Comparison of ENCODE assay signal across 8 cellular contexts in the genomic region with DNA sequence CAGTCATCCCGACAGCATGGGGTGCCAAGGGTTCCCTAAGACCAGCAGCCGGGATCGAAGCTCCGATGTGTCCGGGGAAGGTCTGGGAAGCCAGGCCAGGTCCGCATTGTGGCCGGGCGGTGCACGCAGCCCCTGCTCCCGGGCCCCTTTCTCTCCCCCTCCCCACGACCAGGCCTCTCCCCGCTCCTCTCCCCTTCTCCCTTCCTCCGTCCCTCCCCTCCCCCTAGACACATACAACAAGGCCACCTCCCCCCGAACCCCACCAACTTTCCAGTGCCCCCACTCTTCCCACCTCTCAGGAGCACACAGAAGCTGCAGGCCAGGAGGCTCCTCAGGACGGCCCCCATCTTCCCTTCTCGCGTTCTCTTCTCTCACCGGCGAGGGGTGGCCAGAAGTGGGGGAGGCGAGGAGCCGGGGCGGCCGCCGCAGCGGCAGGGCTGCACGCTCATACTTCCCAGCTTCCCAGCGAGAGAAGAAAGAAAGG. TPM values are rescaled to one million over a fixed set of nuclear protein-coding genes. Genes with fewer than 3 reads are reported as not detected.
DNase-seq lines count a peak whose midpoint lies in the region; ATAC-seq and TF ChIP-seq lines count a peak whose summit lies in the region.

No MANE protein-coding gene starts in this region.

- ATAC-seq in GM21717 (IDR thresholded peaks at IDR 0.05; ENCODE audit: unreplicated experiment) = peak; percentile 24
- ATAC-seq in activated CD8-positive, alpha-beta T cell treated with anti-CD3 and anti-CD28 coated beads for 36 hours = peak; percentile 29
- no peak for ATAC-seq in HG02973 (IDR thresholded peaks at IDR 0.05; ENCODE audit: unreplicated experiment)

- POLR2A ChIA-PET in A673 (lab: Charles Lee; ENCODE audit: low non-redundant PET) = interaction anchor here (0.5 to 1.0 kb wide), 5 partner anchors 25 to 94 kb away, joined by 3 to 4 read pairs (median 4); no protein-coding TSS in a partner anchor
- POLR2A ChIA-PET in activated CD8-positive, alpha-beta T cell treated with anti-CD3 and anti-CD28 coated beads for 36 hours (lab: Charles Lee) = interaction anchor here (0.6 to 1.6 kb wide), 3 partner anchors 84 to 1542 kb away, joined by 3 to 7 read pairs (median 3); partner anchors contain the start of genes BCL2L14 and MANSC1

- H3K36me3 ChIP-seq in A673 (ENCODE audit: insufficient read depth, low read length, poor library complexity, severe bottlenecking) = no peaks in the 10 kb centered on the region
- H3K36me3 ChIP-seq in left ventricle myocardium inferior = no peaks in the 10 kb centered on the region

- no peaks in the 10 kb centered on the region for H3K9me3 Mint-ChIP-seq in activated CD8-positive, alpha-beta T cell treated with anti-CD3 and anti-CD28 coated beads for 36 hours

- TF ChIP-seq CTCF in A673 (conservative IDR thresholded peaks at IDR 0.05; ENCODE audit: low read depth, low read length) = no peak
- no peak for TF ChIP-seq CTCF in activated CD8-positive, alpha-beta T cell treated with anti-CD3 and anti-CD28 coated beads for 36 hours (IDR thresholded peaks at IDR 0.05)
- no peak for TF ChIP-seq CTCF in left ventricle myocardium inferior (IDR thresholded peaks at IDR 0.05; ENCODE audit: borderline replicate concordance)
- no peak for TF ChIP-seq CTCF in retinal pigment epithelial cell (conservative IDR thresholded peaks at IDR 0.05; ENCODE audit: low read depth, low read length)

- BruUV-seq in A673 (replicated peaks; lab: Mats Ljungman, UMichigan) = no TSS peak

- peaks cover 15% of the 10 kb centered on the region for H3K4me1 Mint-ChIP-seq in activated CD8-positive, alpha-beta T cell treated with anti-CD3 and anti-CD28 coated beads for 36 hours (ENCODE audit: low read depth)

- H3K27ac Mint-ChIP-seq in activated CD8-positive, alpha-beta T cell treated with anti-CD3 and anti-CD28 coated beads for 36 hours = no peak overlapping the region

- intact Hi-C loops in A673 (cut with micrococcal nuclease; ENCODE audit: unreplicated experiment) = loop anchor here (5.0 to 10.0 kb wide), 2 partner anchors 61 to 122 kb away; no protein-coding TSS in a partner anchor
- intact Hi-C loops in activated CD8-positive, alpha-beta T cell treated with anti-CD3 and anti-CD28 coated beads for 36 hours (cut with micrococcal nuclease) = no loop called here
- intact Hi-C loops in left ventricle myocardium inferior (cut with micrococcal nuclease) = no loop called here

- H3K9me3 ChIP-seq in A673 (ENCODE audit: low read depth, low read length, poor library complexity, severe bottlenecking) (no peaks in the 10 kb centered on the region), left ventricle myocardium inferior (replicated peaks) (no peaks in the 10 kb centered on the region)

- H3K36me3 Mint-ChIP-seq in activated CD8-positive, alpha-beta T cell treated with anti-CD3 and anti-CD28 coated beads for 36 hours (ENCODE audit: low read depth) = no peaks in the 10 kb centered on the region

- H3K27me3 ChIP-seq in A673 (replicated peaks; ENCODE audit: insufficient read depth, low read depth, low read length, poor library complexity) (no peaks in the 10 kb centered on the region), left ventricle myocardium inferior (ENCODE audit: low read depth) (no peaks in the 10 kb centered on the region)

- DNase-seq in A673 (ENCODE audit: low spot score) = no peak
- DNase-seq in activated CD8-positive, alpha-beta T cell treated with anti-CD3 and anti-CD28 coated beads for 36 hours = no peak
- peak; percentile 16 for DNase-seq in left ventricle myocardium inferior
- no peak for DNase-seq in retinal pigment epithelial cell (ENCODE audit: low read depth)
- DNase-seq in NCI-H2171 treated with DMSO at 0.1 percent for 48 hours (lab: John Stamatoyannopoulos, UW) = no peak
- no peak for DNase-seq in GM19238 (ENCODE audit: insufficient read length, low spot score)

- H3K4me3 ChIP-seq in A673 (ENCODE audit: low read depth, low read length, poor library complexity, severe bottlenecking) (peak overlapping the region; percentile 90), left ventricle myocardium inferior (peak overlapping the region; percentile 89), retinal pigment epithelial cell (ENCODE audit: low read length) (peak overlapping the region; percentile 90)

- peaks cover 16% of the 10 kb centered on the region for H3K4me1 ChIP-seq in A673 (ENCODE audit: insufficient read depth, low read length, poor library complexity, severe bottlenecking)
- peaks cover 41% of the 10 kb centered on the region for H3K4me1 ChIP-seq in left ventricle myocardium inferior

- CTCF ChIA-PET in A673 (lab: Charles Lee) = interaction anchor here (1.2 kb wide), 1 partner anchor 16 kb away, joined by 3 read pairs; no protein-coding TSS in a partner anchor
- CTCF ChIA-PET in activated CD8-positive, alpha-beta T cell treated with anti-CD3 and anti-CD28 coated beads for 36 hours (lab: Charles Lee) = interaction anchor here (1.9 to 2.2 kb wide), 3 partner anchors 8 to 63 kb away, joined by 4 to 8 read pairs (median 8); no protein-coding TSS in a partner anchor

- peak overlapping the region; percentile 80 for H3K4me3 Mint-ChIP-seq in activated CD8-positive, alpha-beta T cell treated with anti-CD3 and anti-CD28 coated beads for 36 hours

- H3K27me3 Mint-ChIP-seq in activated CD8-positive, alpha-beta T cell treated with anti-CD3 and anti-CD28 coated beads for 36 hours = peaks cover 29% of the 10 kb centered on the region

- peak overlapping the region; percentile 100 for H3K27ac ChIP-seq in A673 (ENCODE audit: low read depth, low read length, poor library complexity, severe bottlenecking)
- H3K27ac ChIP-seq in left ventricle myocardium inferior (replicated peaks) = peak overlapping the region; percentile 100

RNA-seq across cellular contexts. Expression of gene LRP6, which starts 0.4 kb away (rescaled TPM):
- total RNA-seq in A673 (2021) (97.4 and 108 TPM in 2 replicates), left ventricle myocardium inferior (18.7 TPM)
- total RNA-seq in activated CD8-positive, alpha-beta T cell treated with anti-CD3 and anti-CD28 coated beads for 36 hours = 1 to 10 TPM; 1.3 to 2.0 TPM
